ENCODE assay signal across 32 cellular contexts in the genomic region with DNA sequence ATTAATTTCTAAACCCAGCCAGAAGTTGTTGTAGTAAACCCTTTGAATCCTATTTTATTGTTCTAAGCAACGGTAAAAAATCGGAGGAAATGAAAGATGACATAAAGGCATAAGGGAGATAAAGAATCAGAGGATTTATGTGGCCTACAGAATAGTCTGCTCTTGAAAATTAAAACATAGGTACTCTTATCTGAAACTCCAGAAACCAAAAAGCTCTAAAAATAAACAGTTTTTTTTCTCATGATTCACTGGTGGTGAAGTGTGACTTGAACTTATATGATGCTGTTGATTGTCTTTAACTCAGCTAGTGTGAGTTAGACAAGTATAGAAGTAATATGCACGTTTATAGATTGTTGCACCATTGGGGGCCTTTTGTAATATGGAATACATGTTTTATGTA.
"Had no signal": no experiment of that assay in that cellular context is flagged by ENCODE, and none has a peak within 500 bp of the region (broad histone marks: within the 10 kb centered on the region; RNA-seq: fewer than 3 reads in every experiment).

No MANE protein-coding gene starts in this region.

- H3K27me3 ChIP-seq: brain microvascular endothelial cell, dorsolateral prefrontal cortex, esophagus muscularis mucosa, gastroesophageal sphincter, heart right ventricle, hepatocyte had no signal

- H2AFZ ChIP-seq: hepatocyte had no signal

- H3K4me1 Mint-ChIP-seq: activated CD4-positive, alpha-beta T cell treated with anti-CD3 and anti-CD28 coated beads, Interleukin-2, amount 10 ng/mL, durations not matched to agents 7 days and 5 days; activated naive CD4-positive, alpha-beta T cell treated with anti-CD3 and anti-CD28 coated beads, Interleukin-2, amount 10 ng/mL, durations not matched to agents 7 days and 5 days; activated naive CD8-positive, alpha-beta T cell treated with anti-CD3 and anti-CD28 coated beads, Interleukin-2, amount 10 ng/mL, durations not matched to agents 7 days and 5 days; central memory CD8-positive, alpha-beta T cell had no signal

- H3K36me3 ChIP-seq: brain microvascular endothelial cell had no signal

- H3K4me2 ChIP-seq: hepatocyte had no signal

- H3K9me3 Mint-ChIP-seq: activated CD4-positive, alpha-beta memory T cell treated with anti-CD3 and anti-CD28 coated beads, Interleukin-2, amount 10 ng/mL, durations not matched to agents 7 days and 5 days; activated CD4-positive, alpha-beta T cell treated with anti-CD3 and anti-CD28 coated beads, Interleukin-2, amount 10 ng/mL, durations not matched to agents 7 days and 5 days; activated naive CD4-positive, alpha-beta T cell treated with anti-CD3 and anti-CD28 coated beads, Interleukin-2, amount 10 ng/mL, durations not matched to agents 7 days and 5 days; activated naive CD4-positive, alpha-beta T cell treated with anti-CD3 and anti-CD28 coated beads, Interleukin-2, amount 50 U/mL, for 72 hours; activated naive CD8-positive, alpha-beta T cell treated with anti-CD3 and anti-CD28 coated beads, Interleukin-2, amount 10 ng/mL, durations not matched to agents 7 days and 5 days; activated T-cell treated with anti-CD3 and anti-CD28 coated beads, Interleukin-2, amount 50 U/mL, for 24 hours; activated T-cell treated with anti-CD3 and anti-CD28 coated beads, Interleukin-2, amount 50 U/mL, for 72 hours; central memory CD8-positive, alpha-beta T cell; dendritic cell treated with granulocyte-macrophage colony-stimulating factor and Interleukin-4, amounts not matched to agents 40 ng/mL and 50 ng/mL, for 4 days; endodermal cell; WTC11 had no signal

- H3K27me3 Mint-ChIP-seq: activated CD4-positive, alpha-beta memory T cell treated with anti-CD3 and anti-CD28 coated beads, Interleukin-2, amount 10 ng/mL, durations not matched to agents 7 days and 5 days; activated CD4-positive, alpha-beta T cell treated with anti-CD3 and anti-CD28 coated beads, Interleukin-2, amount 10 ng/mL, durations not matched to agents 7 days and 5 days; activated naive CD4-positive, alpha-beta T cell treated with anti-CD3 and anti-CD28 coated beads, Interleukin-2, amount 10 ng/mL, durations not matched to agents 7 days and 5 days; activated naive CD8-positive, alpha-beta T cell treated with anti-CD3 and anti-CD28 coated beads, Interleukin-2, amount 10 ng/mL, durations not matched to agents 7 days and 5 days; activated T-cell treated with anti-CD3 and anti-CD28 coated beads, Interleukin-2, amount 50 U/mL, for 24 hours; central memory CD8-positive, alpha-beta T cell; dendritic cell treated with granulocyte-macrophage colony-stimulating factor and Interleukin-4, amounts not matched to agents 40 ng/mL and 50 ng/mL, for 4 days had no signal

- H3K79me2 ChIP-seq: hepatocyte had no signal

- DNase-seq: activated CD4-positive, alpha-beta memory T cell treated with anti-CD3 and anti-CD28 coated beads, Interleukin-2, amount 10 ng/mL, durations not matched to agents 7 days and 5 days; activated CD4-positive, alpha-beta T cell treated with anti-CD3 and anti-CD28 coated beads for 1 hour; activated CD4-positive, alpha-beta T cell treated with anti-CD3 and anti-CD28 coated beads for 4 hours; activated CD4-positive, alpha-beta T cell treated with anti-CD3 and anti-CD28 coated beads, Interleukin-2, amount 10 ng/mL, durations not matched to agents 7 days and 5 days; activated CD4-positive, alpha-beta T cell treated with anti-CD3 and anti-CD28 coated beads, Interleukin-2, amount 50 U/mL, for 4 hours; activated CD8-positive, alpha-beta memory T cell treated with anti-CD3 and anti-CD28 coated beads, Interleukin-2, amount 50 U/mL, for 48 hours; activated gamma-delta T cell; activated naive CD4-positive, alpha-beta T cell; activated naive CD4-positive, alpha-beta T cell treated with anti-CD3 and anti-CD28 coated beads, Interleukin-2, amount 10 ng/mL, durations not matched to agents 7 days and 5 days; activated naive CD8-positive, alpha-beta T cell treated with anti-CD3 and anti-CD28 coated beads, Interleukin-2, amount 10 ng/mL, durations not matched to agents 7 days and 5 days; activated T-cell treated with anti-CD3 and anti-CD28 coated beads for 4 hours; activated T-cell treated with anti-CD3 and anti-CD28 coated beads, Interleukin-2, amount 50 U/mL, for 24 hours; activated T-cell treated with anti-CD3 and anti-CD28 coated beads, Interleukin-2, amount 50 U/mL, for 72 hours; amniotic stem cell; anterior cingulate cortex; brain microvascular endothelial cell; dorsolateral prefrontal cortex; effector memory CD4-positive, alpha-beta T cell; endodermal cell; erythroblast; foreskin melanocyte; heart right ventricle; T-helper 2 cell had no signal

- H3K4me1 ChIP-seq: esophagus muscularis mucosa, gastroesophageal sphincter, heart right ventricle had no signal

- H3K4me3 ChIP-seq: coronary artery, dorsolateral prefrontal cortex, esophagus muscularis mucosa, gastroesophageal sphincter, heart right ventricle, hepatocyte had no signal

- H3K27ac Mint-ChIP-seq: activated CD4-positive, alpha-beta memory T cell treated with anti-CD3 and anti-CD28 coated beads, Interleukin-2, amount 10 ng/mL, durations not matched to agents 7 days and 5 days; activated CD4-positive, alpha-beta T cell treated with anti-CD3 and anti-CD28 coated beads, Interleukin-2, amount 10 ng/mL, durations not matched to agents 7 days and 5 days; activated naive CD4-positive, alpha-beta T cell treated with anti-CD3 and anti-CD28 coated beads, Interleukin-2, amount 10 ng/mL, durations not matched to agents 7 days and 5 days; activated naive CD4-positive, alpha-beta T cell treated with anti-CD3 and anti-CD28 coated beads, Interleukin-2, amount 50 U/mL, for 72 hours; activated naive CD8-positive, alpha-beta T cell treated with anti-CD3 and anti-CD28 coated beads, Interleukin-2, amount 10 ng/mL, durations not matched to agents 7 days and 5 days; activated T-cell treated with anti-CD3 and anti-CD28 coated beads, Interleukin-2, amount 50 U/mL, for 24 hours; dendritic cell treated with granulocyte-macrophage colony-stimulating factor and Interleukin-4, amounts not matched to agents 40 ng/mL and 50 ng/mL, for 4 days had no signal

- H3K4me3 Mint-ChIP-seq: activated CD4-positive, alpha-beta memory T cell treated with anti-CD3 and anti-CD28 coated beads, Interleukin-2, amount 10 ng/mL, durations not matched to agents 7 days and 5 days; activated CD4-positive, alpha-beta T cell treated with anti-CD3 and anti-CD28 coated beads, Interleukin-2, amount 10 ng/mL, durations not matched to agents 7 days and 5 days; activated naive CD4-positive, alpha-beta T cell treated with anti-CD3 and anti-CD28 coated beads, Interleukin-2, amount 10 ng/mL, durations not matched to agents 7 days and 5 days; activated naive CD8-positive, alpha-beta T cell treated with anti-CD3 and anti-CD28 coated beads, Interleukin-2, amount 10 ng/mL, durations not matched to agents 7 days and 5 days; activated T-cell treated with anti-CD3 and anti-CD28 coated beads, Interleukin-2, amount 50 U/mL, for 24 hours; activated T-cell treated with anti-CD3 and anti-CD28 coated beads, Interleukin-2, amount 50 U/mL, for 72 hours; central memory CD8-positive, alpha-beta T cell; dendritic cell treated with granulocyte-macrophage colony-stimulating factor and Interleukin-4, amounts not matched to agents 40 ng/mL and 50 ng/mL, for 4 days; endodermal cell; WTC11 had no signal

- H3K9me3 ChIP-seq: esophagus muscularis mucosa, gastroesophageal sphincter, heart right ventricle had no signal

- H3K27ac ChIP-seq: brain microvascular endothelial cell, coronary artery, dorsolateral prefrontal cortex, esophagus muscularis mucosa, gastroesophageal sphincter, heart right ventricle, hepatocyte, VCaP had no signal
